Comparison of ENCODE assay signal across 3 cellular contexts in the genomic region with DNA sequence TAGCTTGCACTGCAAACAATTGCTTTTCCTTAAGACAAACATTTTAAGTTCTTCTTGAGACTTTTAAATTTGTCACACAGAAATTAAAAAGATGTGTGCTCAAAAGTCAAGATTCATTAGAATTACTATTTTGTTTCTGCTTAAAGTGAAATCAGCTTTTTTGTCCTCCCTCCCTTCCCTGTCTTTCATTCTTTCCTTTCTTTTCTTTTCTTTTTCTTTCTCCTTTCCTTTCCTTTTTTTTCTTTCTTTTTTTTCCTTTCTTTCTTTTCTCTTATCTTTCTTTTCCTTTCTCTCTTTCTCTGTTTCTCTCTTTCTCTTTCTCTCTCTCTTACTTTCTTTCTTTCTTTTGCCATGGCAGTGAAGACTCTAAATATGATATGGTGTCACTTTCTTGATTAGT.
TF ChIP-seq lines count a peak whose summit lies in the region.

No MANE protein-coding gene starts in this region.

TF ChIP-seq in SK-N-SH, 30 proteins besides CTCF, POLR2A, EP300 and RAD21 (continued from another document):
- TF ChIP-seq, protein P1, sequence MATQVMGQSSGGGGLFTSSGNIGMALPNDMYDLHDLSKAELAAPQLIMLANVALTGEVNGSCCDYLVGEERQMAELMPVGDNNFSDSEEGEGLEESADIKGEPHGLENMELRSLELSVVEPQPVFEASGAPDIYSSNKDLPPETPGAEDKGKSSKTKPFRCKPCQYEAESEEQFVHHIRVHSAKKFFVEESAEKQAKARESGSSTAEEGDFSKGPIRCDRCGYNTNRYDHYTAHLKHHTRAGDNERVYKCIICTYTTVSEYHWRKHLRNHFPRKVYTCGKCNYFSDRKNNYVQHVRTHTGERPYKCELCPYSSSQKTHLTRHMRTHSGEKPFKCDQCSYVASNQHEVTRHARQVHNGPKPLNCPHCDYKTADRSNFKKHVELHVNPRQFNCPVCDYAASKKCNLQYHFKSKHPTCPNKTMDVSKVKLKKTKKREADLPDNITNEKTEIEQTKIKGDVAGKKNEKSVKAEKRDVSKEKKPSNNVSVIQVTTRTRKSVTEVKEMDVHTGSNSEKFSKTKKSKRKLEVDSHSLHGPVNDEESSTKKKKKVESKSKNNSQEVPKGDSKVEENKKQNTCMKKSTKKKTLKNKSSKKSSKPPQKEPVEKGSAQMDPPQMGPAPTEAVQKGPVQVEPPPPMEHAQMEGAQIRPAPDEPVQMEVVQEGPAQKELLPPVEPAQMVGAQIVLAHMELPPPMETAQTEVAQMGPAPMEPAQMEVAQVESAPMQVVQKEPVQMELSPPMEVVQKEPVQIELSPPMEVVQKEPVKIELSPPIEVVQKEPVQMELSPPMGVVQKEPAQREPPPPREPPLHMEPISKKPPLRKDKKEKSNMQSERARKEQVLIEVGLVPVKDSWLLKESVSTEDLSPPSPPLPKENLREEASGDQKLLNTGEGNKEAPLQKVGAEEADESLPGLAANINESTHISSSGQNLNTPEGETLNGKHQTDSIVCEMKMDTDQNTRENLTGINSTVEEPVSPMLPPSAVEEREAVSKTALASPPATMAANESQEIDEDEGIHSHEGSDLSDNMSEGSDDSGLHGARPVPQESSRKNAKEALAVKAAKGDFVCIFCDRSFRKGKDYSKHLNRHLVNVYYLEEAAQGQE (IDR thresholded peaks at IDR 0.05; ENCODE audit: low read depth, low read length), result no peak
- TF ChIP-seq MEF2A (IDR thresholded peaks at IDR 0.05; ENCODE audit: borderline replicate concordance, low read depth) (no peak), CHD2 (IDR thresholded peaks at IDR 0.05; ENCODE audit: low read length, partially characterized antibody) (no peak)

TF ChIP-seq in SK-N-SH treated with all-trans-retinoic acid at 6 μM for 48 hours, 23 proteins besides CTCF, POLR2A, EP300 and RAD21 (continued from another document):
- TF ChIP-seq OSR1 (CRISPR knock-in tag; IDR thresholded peaks at IDR 0.05) (no peak), TOX (CRISPR knock-in tag; IDR thresholded peaks at IDR 0.05; ENCODE audit: borderline replicate concordance) (no peak), BACH2 (CRISPR knock-in tag; IDR thresholded peaks at IDR 0.05; ENCODE audit: borderline replicate concordance) (no peak), ESRRG (CRISPR knock-in tag; IDR thresholded peaks at IDR 0.05) (no peak), PPARA (CRISPR knock-in tag; IDR thresholded peaks at IDR 0.05; ENCODE audit: borderline replicate concordance) (no peak), RARB (CRISPR knock-in tag; IDR thresholded peaks at IDR 0.05) (no peak), ZFP30 (CRISPR knock-in tag; IDR thresholded peaks at IDR 0.05) (no peak), ZFP3 (CRISPR knock-in tag; IDR thresholded peaks at IDR 0.05) (no peak), ARNTL (CRISPR knock-in tag; IDR thresholded peaks at IDR 0.05; ENCODE audit: borderline replicate concordance, low read depth) (no peak), ISL1 (CRISPR knock-in tag; IDR thresholded peaks at IDR 0.05) (no peak)
- TF ChIP-seq, protein P2, sequence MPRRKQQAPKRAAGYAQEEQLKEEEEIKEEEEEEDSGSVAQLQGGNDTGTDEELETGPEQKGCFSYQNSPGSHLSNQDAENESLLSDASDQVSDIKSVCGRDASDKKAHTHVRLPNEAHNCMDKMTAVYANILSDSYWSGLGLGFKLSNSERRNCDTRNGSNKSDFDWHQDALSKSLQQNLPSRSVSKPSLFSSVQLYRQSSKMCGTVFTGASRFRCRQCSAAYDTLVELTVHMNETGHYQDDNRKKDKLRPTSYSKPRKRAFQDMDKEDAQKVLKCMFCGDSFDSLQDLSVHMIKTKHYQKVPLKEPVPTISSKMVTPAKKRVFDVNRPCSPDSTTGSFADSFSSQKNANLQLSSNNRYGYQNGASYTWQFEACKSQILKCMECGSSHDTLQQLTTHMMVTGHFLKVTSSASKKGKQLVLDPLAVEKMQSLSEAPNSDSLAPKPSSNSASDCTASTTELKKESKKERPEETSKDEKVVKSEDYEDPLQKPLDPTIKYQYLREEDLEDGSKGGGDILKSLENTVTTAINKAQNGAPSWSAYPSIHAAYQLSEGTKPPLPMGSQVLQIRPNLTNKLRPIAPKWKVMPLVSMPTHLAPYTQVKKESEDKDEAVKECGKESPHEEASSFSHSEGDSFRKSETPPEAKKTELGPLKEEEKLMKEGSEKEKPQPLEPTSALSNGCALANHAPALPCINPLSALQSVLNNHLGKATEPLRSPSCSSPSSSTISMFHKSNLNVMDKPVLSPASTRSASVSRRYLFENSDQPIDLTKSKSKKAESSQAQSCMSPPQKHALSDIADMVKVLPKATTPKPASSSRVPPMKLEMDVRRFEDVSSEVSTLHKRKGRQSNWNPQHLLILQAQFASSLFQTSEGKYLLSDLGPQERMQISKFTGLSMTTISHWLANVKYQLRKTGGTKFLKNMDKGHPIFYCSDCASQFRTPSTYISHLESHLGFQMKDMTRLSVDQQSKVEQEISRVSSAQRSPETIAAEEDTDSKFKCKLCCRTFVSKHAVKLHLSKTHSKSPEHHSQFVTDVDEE (CRISPR knock-in tag; IDR thresholded peaks at IDR 0.05), result no peak
- TF ChIP-seq, protein P3, sequence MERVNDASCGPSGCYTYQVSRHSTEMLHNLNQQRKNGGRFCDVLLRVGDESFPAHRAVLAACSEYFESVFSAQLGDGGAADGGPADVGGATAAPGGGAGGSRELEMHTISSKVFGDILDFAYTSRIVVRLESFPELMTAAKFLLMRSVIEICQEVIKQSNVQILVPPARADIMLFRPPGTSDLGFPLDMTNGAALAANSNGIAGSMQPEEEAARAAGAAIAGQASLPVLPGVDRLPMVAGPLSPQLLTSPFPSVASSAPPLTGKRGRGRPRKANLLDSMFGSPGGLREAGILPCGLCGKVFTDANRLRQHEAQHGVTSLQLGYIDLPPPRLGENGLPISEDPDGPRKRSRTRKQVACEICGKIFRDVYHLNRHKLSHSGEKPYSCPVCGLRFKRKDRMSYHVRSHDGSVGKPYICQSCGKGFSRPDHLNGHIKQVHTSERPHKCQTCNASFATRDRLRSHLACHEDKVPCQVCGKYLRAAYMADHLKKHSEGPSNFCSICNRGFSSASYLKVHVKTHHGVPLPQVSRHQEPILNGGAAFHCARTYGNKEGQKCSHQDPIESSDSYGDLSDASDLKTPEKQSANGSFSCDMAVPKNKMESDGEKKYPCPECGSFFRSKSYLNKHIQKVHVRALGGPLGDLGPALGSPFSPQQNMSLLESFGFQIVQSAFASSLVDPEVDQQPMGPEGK (CRISPR knock-in tag; IDR thresholded peaks at IDR 0.05; ENCODE audit: borderline replicate concordance), result no peak
TF ChIP-seq in SK-N-SH treated with all-trans-retinoic acid at 6 μM for 48 hours: peak in this region for 0.

TF ChIP-seq in HCT116, 20 proteins besides CTCF, POLR2A, EP300 and RAD21 (continued from another document):
- TF ChIP-seq SP1 (IDR thresholded peaks at IDR 0.05; ENCODE audit: low read depth), result no peak
- TF ChIP-seq SRF (IDR thresholded peaks at IDR 0.05; ENCODE audit: low read depth), result no peak
- no peak for TF ChIP-seq SIN3A (IDR thresholded peaks at IDR 0.05; ENCODE audit: low read depth)
- no peak for TF ChIP-seq EZH2 (IDR thresholded peaks at IDR 0.05)
- no peak for TF ChIP-seq ZFX (IDR thresholded peaks at IDR 0.05)
- TF ChIP-seq ZNF274 (IDR thresholded peaks at IDR 0.05; ENCODE audit: low read depth, low read length), result no peak
- no peak for TF ChIP-seq CEBPB (IDR thresholded peaks at IDR 0.05; ENCODE audit: low read depth)
- TF ChIP-seq JUND (IDR thresholded peaks at IDR 0.05), result no peak
- TF ChIP-seq EGR1 (IDR thresholded peaks at IDR 0.05; ENCODE audit: low read depth), result no peak
- TF ChIP-seq, protein P4, sequence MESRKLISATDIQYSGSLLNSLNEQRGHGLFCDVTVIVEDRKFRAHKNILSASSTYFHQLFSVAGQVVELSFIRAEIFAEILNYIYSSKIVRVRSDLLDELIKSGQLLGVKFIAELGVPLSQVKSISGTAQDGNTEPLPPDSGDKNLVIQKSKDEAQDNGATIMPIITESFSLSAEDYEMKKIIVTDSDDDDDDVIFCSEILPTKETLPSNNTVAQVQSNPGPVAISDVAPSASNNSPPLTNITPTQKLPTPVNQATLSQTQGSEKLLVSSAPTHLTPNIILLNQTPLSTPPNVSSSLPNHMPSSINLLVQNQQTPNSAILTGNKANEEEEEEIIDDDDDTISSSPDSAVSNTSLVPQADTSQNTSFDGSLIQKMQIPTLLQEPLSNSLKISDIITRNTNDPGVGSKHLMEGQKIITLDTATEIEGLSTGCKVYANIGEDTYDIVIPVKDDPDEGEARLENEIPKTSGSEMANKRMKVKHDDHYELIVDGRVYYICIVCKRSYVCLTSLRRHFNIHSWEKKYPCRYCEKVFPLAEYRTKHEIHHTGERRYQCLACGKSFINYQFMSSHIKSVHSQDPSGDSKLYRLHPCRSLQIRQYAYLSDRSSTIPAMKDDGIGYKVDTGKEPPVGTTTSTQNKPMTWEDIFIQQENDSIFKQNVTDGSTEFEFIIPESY (IDR thresholded peaks at IDR 0.05; ENCODE audit: extremely low read depth, insufficient replicate concordance, low read length), result no peak
- TF ChIP-seq, protein P1 (IDR thresholded peaks at IDR 0.05; ENCODE audit: low read depth), result no peak
- no peak for TF ChIP-seq YY1 (IDR thresholded peaks at IDR 0.05; ENCODE audit: extremely low read depth, insufficient replicate concordance, low read depth, low read length)
